ENCODE assay signal across 2 cellular contexts in genomic region chr12:126772171-126772864, GRCh38.
TF ChIP-seq lines count a peak whose summit lies in the region.

No MANE protein-coding gene starts in this region.

TF ChIP-seq in SK-N-SH, 30 proteins besides CTCF, POLR2A, EP300 and RAD21 (continued from another document):
- TF ChIP-seq GATA2 (CRISPR knock-in tag; IDR thresholded peaks at IDR 0.05), result no peak
- no peak for TF ChIP-seq NRF1 (IDR thresholded peaks at IDR 0.05; ENCODE audit: low read depth, low read length)
- TF ChIP-seq MEF2A (IDR thresholded peaks at IDR 0.05; ENCODE audit: borderline replicate concordance, low read depth), result no peak
- no peak for TF ChIP-seq TAF1 (IDR thresholded peaks at IDR 0.05; ENCODE audit: borderline replicate concordance, low read depth, low read length)
- peak; percentile 46; the same call in 1 of the 2 replicates for TF ChIP-seq FOSL2 (IDR thresholded peaks at IDR 0.05; ENCODE audit: borderline replicate concordance, low read depth)
- no peak for TF ChIP-seq ELF1 (IDR thresholded peaks at IDR 0.05)

TF ChIP-seq in SK-N-SH treated with all-trans-retinoic acid at 6 μM for 48 hours, 23 proteins besides CTCF, POLR2A, EP300 and RAD21 (continued from another document):
- no peak for TF ChIP-seq TSHZ2 (CRISPR knock-in tag; IDR thresholded peaks at IDR 0.05)
- no peak for TF ChIP-seq CSRNP3 (CRISPR knock-in tag; IDR thresholded peaks at IDR 0.05)
- no peak for TF ChIP-seq ZC3H10 (CRISPR knock-in tag; IDR thresholded peaks at IDR 0.05)
- no peak for TF ChIP-seq ZNF8 (CRISPR knock-in tag; IDR thresholded peaks at IDR 0.05)
- TF ChIP-seq ESRRG (CRISPR knock-in tag; IDR thresholded peaks at IDR 0.05), result no peak
- no peak for TF ChIP-seq GLIS3 (CRISPR knock-in tag; IDR thresholded peaks at IDR 0.05)
